1 cellular context compared by ENCODE assay signal in genomic region chr1:226609836-226610455, GRCh38.
TF ChIP-seq lines count a peak whose summit lies in the region.

No MANE protein-coding gene starts in this region.

TF ChIP-seq in H1, 55 proteins besides CTCF, POLR2A, EP300 and RAD21:
- TF ChIP-seq BCL11A (IDR thresholded peaks at IDR 0.05; ENCODE audit: low read depth in 2 of 2, low read length in 2 of 2) = no peak
- TF ChIP-seq SRF (IDR thresholded peaks at IDR 0.05; ENCODE audit: low read depth, low read length) = no peak
- TF ChIP-seq RBBP5 (IDR thresholded peaks at IDR 0.05; ENCODE audit: borderline replicate concordance, low read depth, low read length) = no peak
- no peak for TF ChIP-seq PHF8 (conservative IDR thresholded peaks at IDR 0.05; ENCODE audit: low read depth, low read length)
- no peak for TF ChIP-seq KDM1A (IDR thresholded peaks at IDR 0.05; ENCODE audit: borderline replicate concordance, low read length)
- TF ChIP-seq ATF2 (IDR thresholded peaks at IDR 0.05; ENCODE audit: low read length) = no peak
- no peak for TF ChIP-seq HDAC2 (IDR thresholded peaks at IDR 0.05; ENCODE audit: borderline replicate concordance in 1 of 2, low read depth in 2 of 2, low read length in 2 of 2)
- TF ChIP-seq SP2 (IDR thresholded peaks at IDR 0.05; ENCODE audit: low read length) = no peak
- no peak for TF ChIP-seq CREB1 (IDR thresholded peaks at IDR 0.05)
- TF ChIP-seq YY1 (IDR thresholded peaks at IDR 0.05; ENCODE audit: low read depth, low read length) = no peak
- TF ChIP-seq SIN3A (conservative IDR thresholded peaks at IDR 0.05 in 1 of 2, IDR thresholded peaks at IDR 0.05 in 1 of 2; ENCODE audit: low read depth in 1 of 2, low read length in 2 of 2) = no peak
- TF ChIP-seq CBX8 (IDR thresholded peaks at IDR 0.05; ENCODE audit: borderline replicate concordance, low read depth, low read length) = no peak
- TF ChIP-seq BACH1 (IDR thresholded peaks at IDR 0.05; ENCODE audit: low read length) = no peak
- no peak for TF ChIP-seq GABPA (IDR thresholded peaks at IDR 0.05; ENCODE audit: borderline replicate concordance, insufficient read depth, low read length)
